ENCODE assay signal across 8 cellular contexts in the genomic region with DNA sequence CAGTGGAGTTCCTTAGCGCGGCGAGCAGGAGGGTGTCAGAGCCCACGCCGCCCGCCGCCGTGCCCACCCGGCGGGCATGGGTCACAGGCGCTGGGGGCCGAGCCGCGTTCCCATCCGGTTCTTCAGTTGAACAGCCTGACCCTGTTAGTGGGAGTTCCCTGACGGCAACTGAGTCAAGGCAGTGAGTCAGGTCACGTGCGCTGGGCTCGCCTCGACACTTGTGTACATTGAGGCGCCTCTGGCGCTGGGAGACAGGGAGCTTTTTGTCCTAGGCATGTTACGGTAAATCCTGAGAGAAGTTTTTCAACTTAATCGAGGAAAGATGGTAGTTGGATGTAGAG. TPM values are rescaled to one million over a fixed set of nuclear protein-coding genes. Genes with fewer than 3 reads are reported as not detected.
A peak's percentile ranks its signal among the peaks of the same experiment; 100 is the strongest.
DNase-seq lines count a peak whose midpoint lies in the region.

No MANE protein-coding gene starts in this region.

- H3K27me3 ChIP-seq in layer of hippocampus (ENCODE audit: control insufficient read depth, insufficient read depth, low read length): no peaks in the 10 kb centered on the region

- peak; percentile 45 for DNase-seq in NCI-H146 (lab: John Stamatoyannopoulos, UW)
- no peak for DNase-seq in NCI-H146 treated with DMSO at 0.1 percent for 48 hours (lab: John Stamatoyannopoulos, UW; ENCODE audit: unreplicated experiment)
- DNase-seq in HT-29 (ENCODE audit: low spot score): peak; percentile 66
- peak; percentile 35 to 47 for DNase-seq in activated CD4-positive, alpha-beta T cell treated with anti-CD3 and anti-CD28 coated beads for 24 hours (ENCODE audit: low read depth in 2 of 2)
- DNase-seq in stimulated activated CD4-positive, alpha-beta T cell treated with anti-CD3 and anti-CD28 coated beads, Interleukin-15, amount 100 ng/mL, for 1 hour (ENCODE audit: low read depth in 1 of 2, low spot score in 1 of 2): peak; percentile 8 to 31
- DNase-seq in middle frontal gyrus (ENCODE audit: extremely low spot score, low spot score): no peak

- peak overlapping the region; percentile 85 for H3K27ac ChIP-seq in cingulate gyrus (ENCODE audit: low read depth, low read length)
- peak overlapping the region; percentile 92 for H3K27ac ChIP-seq in layer of hippocampus (ENCODE audit: low read depth, low read length)

RNA-seq across cellular contexts. Expression of a gene that starts 0.7 kb away (rescaled TPM):
- total RNA-seq in HT-29 (2014; rRNA removed; shearing (Covaris generic)): 69.0 and 79.3 TPM in 2 replicates

Comparison
In these comparisons a context has a peak if more than half of its experiments do, and no peak if none do; other contexts are left out.
1. DNase-seq: peak in NCI-H146 (single experiment), HT-29 (single experiment), activated CD4-positive, alpha-beta T cell treated with anti-CD3 and anti-CD28 coated beads for 24 hours (2 of 2) and stimulated activated CD4-positive, alpha-beta T cell treated with anti-CD3 and anti-CD28 coated beads, Interleukin-15, amount 100 ng/mL, for 1 hour (2 of 2); none in NCI-H146 treated with DMSO at 0.1 percent for 48 hours (single experiment) and middle frontal gyrus (single experiment).